9 cellular contexts compared by ENCODE assay signal in genomic region chr11:35412285-35412684, GRCh38. TPM values are rescaled to one million over a fixed set of nuclear protein-coding genes. Genes with fewer than 3 reads are reported as not detected.
A peak's percentile ranks its signal among the peaks of the same experiment; 100 is the strongest.
DNase-seq lines count a peak whose midpoint lies in the region; ATAC-seq and TF ChIP-seq lines count a peak whose summit lies in the region.
"Had no signal": no experiment of that assay in that cellular context is flagged by ENCODE, and none has a peak within 500 bp of the region (broad histone marks: within the 10 kb centered on the region; RNA-seq: fewer than 3 reads in every experiment).

No MANE protein-coding gene starts in this region.

- no peaks in the 10 kb centered on the region for H3K4me1 ChIP-seq in DOHH2 (ENCODE audit: control insufficient read depth, low read length)
- no peaks in the 10 kb centered on the region for H3K4me1 ChIP-seq in lung (ENCODE audit: control insufficient read depth in 2 of 2, insufficient read depth in 2 of 2, low read length in 2 of 2)

- TF ChIP-seq CTCF in DOHH2 (IDR thresholded peaks at IDR 0.05; ENCODE audit: low read depth, low read length, poor library complexity, severe bottlenecking) (peak; percentile 40), WI38 (IDR thresholded peaks at IDR 0.05; ENCODE audit: low read depth, low read length) (peak; percentile 37; the same call in 1 of the 2 replicates), lung (IDR thresholded peaks at IDR 0.05; ENCODE audit: control extremely low read depth, extremely low read depth) (no peak)

- H3K27me3 ChIP-seq in DOHH2 (ENCODE audit: control insufficient read depth, low read length) (no peaks in the 10 kb centered on the region), lung (ENCODE audit: control insufficient read depth, insufficient read depth) (no peaks in the 10 kb centered on the region)

- ATAC-seq in lung (ENCODE audit: insufficient read depth, low FRiP score) (peak; percentile 34), GM18867 (IDR thresholded peaks at IDR 0.05; ENCODE audit: unreplicated experiment) (no peak), GM21528 (IDR thresholded peaks at IDR 0.05; ENCODE audit: low FRiP score, unreplicated experiment) (no peak)

- intact Hi-C loops in head of caudate nucleus (cut with DNase I) = no loop called here

- 57 to 59% methylated on average over 2 of the region's 2 CpGs for WGBS in lung, 2 donors

- no peaks in the 10 kb centered on the region for H3K9me2 ChIP-seq in DOHH2 (replicated peaks; ENCODE audit: control insufficient read depth, low read length)

- H3K4me2 ChIP-seq in DOHH2 (ENCODE audit: low read length) = no peak overlapping the region

- TF ChIP-seq EP300 in Ishikawa (IDR thresholded peaks at IDR 0.05; ENCODE audit: borderline replicate concordance) = no peak

- no peaks in the 10 kb centered on the region for H3F3A ChIP-seq in DOHH2 (ENCODE audit: control insufficient read depth, insufficient read depth)

- H3K4me3 ChIP-seq in DOHH2 (ENCODE audit: low read length) (no peak overlapping the region), WI38 (ENCODE audit: low read depth, low read length) (no peak overlapping the region), lung (no peak overlapping the region)

- no peaks in the 10 kb centered on the region for H3K79me2 ChIP-seq in DOHH2 (ENCODE audit: control insufficient read depth, low read length)

- H3K27ac ChIP-seq in DOHH2 (ENCODE audit: low read depth, low read length) (no peak overlapping the region), lung (ENCODE audit: low read depth in 1 of 2, low read length in 1 of 2) (no peak overlapping the region)
- H3K27ac ChIP-seq: epithelial cell of prostate had no signal

- DNase-seq in lung (ENCODE audit: low spot score) (no peak), head of caudate nucleus (no peak), middle frontal gyrus (ENCODE audit: extremely low spot score, low spot score) (no peak)

- H4K20me1 ChIP-seq in DOHH2 (ENCODE audit: control insufficient read depth, insufficient read depth, low read depth, low read length) = no peaks in the 10 kb centered on the region

- peak; percentile 65 for TF ChIP-seq RAD21 in Ishikawa (IDR thresholded peaks at IDR 0.05; ENCODE audit: low read depth)

- no peaks in the 10 kb centered on the region for H3K36me3 ChIP-seq in DOHH2 (ENCODE audit: control insufficient read depth, low read length)
- no peaks in the 10 kb centered on the region for H3K36me3 ChIP-seq in lung (ENCODE audit: control insufficient read depth in 2 of 2, insufficient read depth in 2 of 2, low read length in 2 of 2)

- H3K9me3 ChIP-seq in DOHH2 (ENCODE audit: control insufficient read depth, insufficient read depth, low read length) (no peaks in the 10 kb centered on the region), lung (ENCODE audit: control insufficient read depth in 2 of 2, insufficient read depth in 1 of 2, low read length in 1 of 2) (no peaks in the 10 kb centered on the region)

TF ChIP-seq in Ishikawa, 13 proteins besides CTCF, POLR2A, EP300 and RAD21:
- TF ChIP-seq TCF12 (IDR thresholded peaks at IDR 0.05; ENCODE audit: low read depth) (no peak), USF1 (IDR thresholded peaks at IDR 0.05) (no peak), ZBTB7A (IDR thresholded peaks at IDR 0.05; ENCODE audit: low read depth) (no peak), REST (IDR thresholded peaks at IDR 0.05; ENCODE audit: low read depth) (no peak), EGR1 (IDR thresholded peaks at IDR 0.05) (no peak), NFIC (IDR thresholded peaks at IDR 0.05) (no peak), TAF1 (IDR thresholded peaks at IDR 0.05; ENCODE audit: low read depth) (no peak), CREB1 (IDR thresholded peaks at IDR 0.05; ENCODE audit: low read depth) (no peak), FOXM1 (IDR thresholded peaks at IDR 0.05; ENCODE audit: borderline replicate concordance, low read depth) (no peak), TEAD4 (IDR thresholded peaks at IDR 0.05) (no peak), CEBPB (IDR thresholded peaks at IDR 0.05) (no peak), YY1 (IDR thresholded peaks at IDR 0.05; ENCODE audit: low read depth) (no peak), MAX (IDR thresholded peaks at IDR 0.05) (no peak)

RNA-seq across cellular contexts. Expression of gene SLC1A2, which starts 7.1 kb away (rescaled TPM):
- 10 to 100 TPM in 1 of 2 donors, 1 to 10 TPM in 1; 1.6 to 17.0 TPM for total RNA-seq in lung
- polyA plus RNA-seq in lung = under 1 TPM; 0.35 to 0.70 TPM
